ENCODE assay signal across 16 cellular contexts in the genomic region with DNA sequence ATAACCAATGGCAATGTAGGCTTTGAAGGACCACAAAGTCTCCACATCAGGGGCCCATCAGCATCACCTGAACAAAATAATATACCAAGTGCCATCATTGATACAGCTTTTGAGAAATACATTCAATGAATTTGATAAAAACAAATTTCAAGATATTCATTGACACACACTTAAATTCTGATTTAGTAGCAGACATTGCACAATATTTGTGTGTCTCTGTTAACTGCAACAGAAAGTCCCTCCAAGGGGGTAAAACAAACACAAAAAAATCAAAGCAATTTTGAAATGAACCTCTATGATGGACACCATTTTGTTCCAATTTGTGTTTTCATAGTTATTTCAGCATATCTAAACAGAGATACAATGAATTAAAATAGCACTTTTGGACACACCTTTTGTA.
"Had no signal": no experiment of that assay in that cellular context is flagged by ENCODE, and none has a peak within 500 bp of the region (broad histone marks: within the 10 kb centered on the region; RNA-seq: fewer than 3 reads in every experiment).

No MANE protein-coding gene starts in this region.

- FAIRE-seq: urothelium cell line had no signal

- H3K27ac Mint-ChIP-seq: activated naive CD4-positive, alpha-beta T cell treated with anti-CD3 and anti-CD28 coated beads, Interleukin-2, amount 50 U/mL, for 72 hours; T-helper 2 cell treated with Interferon-gamma antibody and Interleukin-4, amounts not matched to agents 5 μg/mL and 100 μg/mL, for 36 hours had no signal

- DNase-seq: activated CD4-positive, alpha-beta T cell treated with anti-CD3 and anti-CD28 coated beads, Interleukin-2, amount 50 U/mL, for 4 hours; activated gamma-delta T cell treated with Interleukin-2 at 50 U/mL for 16 hours; amniotic stem cell; colonic mucosa; kidney; stimulated activated CD4-positive, alpha-beta T cell treated with anti-CD3 and anti-CD28 coated beads, Interleukin-2, amount 100 ng/mL, for 24 hours; stimulated activated naive CD8-positive, alpha-beta T cell treated with anti-CD3 and anti-CD28 coated beads, Interleukin-15, Interleukin-2, amounts not matched to agents 100 U/mL and 50 U/mL, for 24 hours; substantia nigra had no signal

- H3K4me1 ChIP-seq: colonic mucosa had no signal

- ATAC-seq: activated naive CD4-positive, alpha-beta T cell treated with anti-CD3 and anti-CD28 coated beads, Interleukin-2, amount 50 U/mL, for 72 hours; left lobe of liver; stimulated activated naive CD8-positive, alpha-beta T cell treated with anti-CD3 and anti-CD28 coated beads, Interleukin-15, Interleukin-2, amounts not matched to agents 100 U/mL and 50 U/mL, for 24 hours had no signal

- H3K27ac ChIP-seq: cardiac muscle cell, colonic mucosa had no signal

- H3K4me3 Mint-ChIP-seq: nephron; T-helper 2 cell treated with Interferon-gamma antibody and Interleukin-4, amounts not matched to agents 5 μg/mL and 100 μg/mL, for 36 hours had no signal

- H3K4me3 ChIP-seq: cardiac muscle cell, colonic mucosa, lung, tibial nerve had no signal

- H3K36me3 ChIP-seq: cardiac muscle cell, colonic mucosa had no signal

- H3K36me3 Mint-ChIP-seq: activated naive CD4-positive, alpha-beta T cell treated with anti-CD3 and anti-CD28 coated beads, Interleukin-2, amount 50 U/mL, for 72 hours had no signal

- H3K9me3 ChIP-seq: colonic mucosa, tibial nerve had no signal

- H3K27me3 ChIP-seq: cardiac muscle cell, colonic mucosa, tibial nerve had no signal

- H3K9me3 Mint-ChIP-seq: activated naive CD4-positive, alpha-beta T cell treated with anti-CD3 and anti-CD28 coated beads, Interleukin-2, amount 50 U/mL, for 72 hours; T-helper 2 cell treated with Interferon-gamma antibody and Interleukin-4, amounts not matched to agents 5 μg/mL and 100 μg/mL, for 36 hours had no signal
